ENCODE assay signal across 1 cellular context in genomic region chr7:100623951-100624824, GRCh38.
TF ChIP-seq lines count a peak whose summit lies in the region.

No MANE protein-coding gene starts in this region.

TF ChIP-seq in WTC11, 78 proteins besides CTCF, POLR2A, EP300 and RAD21 (continued from another document):
- no peak for TF ChIP-seq PRDM15 (CRISPR knock-in tag; IDR thresholded peaks at IDR 0.05)
- TF ChIP-seq MXD4 (CRISPR knock-in tag; IDR thresholded peaks at IDR 0.05; ENCODE audit: borderline replicate concordance), result no peak
- no peak for TF ChIP-seq E2F4 (CRISPR knock-in tag; IDR thresholded peaks at IDR 0.05; ENCODE audit: borderline replicate concordance, low read depth)
- TF ChIP-seq ZNF263 (CRISPR knock-in tag; IDR thresholded peaks at IDR 0.05; ENCODE audit: low read depth), result no peak
- no peak for TF ChIP-seq CBFB (CRISPR knock-in tag; IDR thresholded peaks at IDR 0.05; ENCODE audit: low read depth)
- no peak for TF ChIP-seq TCF7 (CRISPR knock-in tag; IDR thresholded peaks at IDR 0.05; ENCODE audit: low read depth)
- TF ChIP-seq ATF1 (CRISPR knock-in tag; IDR thresholded peaks at IDR 0.05), result no peak
- no peak for TF ChIP-seq ERG (CRISPR knock-in tag; IDR thresholded peaks at IDR 0.05)
TF ChIP-seq in WTC11: peak in this region for 0.
